In the genomic region with DNA sequence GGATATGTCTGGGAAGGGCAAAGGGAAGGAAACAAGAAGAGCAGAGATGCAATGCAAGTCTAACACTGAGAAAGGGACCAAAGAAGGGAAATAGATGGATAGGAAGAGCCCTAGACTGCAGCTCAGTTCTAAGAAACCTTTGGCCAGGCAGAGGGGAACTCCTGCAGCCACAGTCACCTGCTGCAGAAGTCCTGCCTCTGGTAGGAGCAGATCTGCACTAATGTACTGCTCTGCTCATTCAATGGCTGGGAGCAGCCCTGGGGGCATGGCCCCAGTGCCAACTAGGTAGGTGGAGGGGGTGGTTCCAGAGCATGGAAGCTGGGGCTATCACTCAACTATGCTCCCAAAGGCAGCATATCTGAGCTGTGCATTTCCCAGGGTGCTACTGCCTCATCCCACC, we compare ENCODE assay signal across 22 cellular contexts.
"Had no signal": no experiment of that assay in that cellular context is flagged by ENCODE, and none has a peak within 500 bp of the region (broad histone marks: within the 10 kb centered on the region; RNA-seq: fewer than 3 reads in every experiment).

No MANE protein-coding gene starts in this region.

- H3K27me3 ChIP-seq: MG63 had no signal

- H3K9ac ChIP-seq: SK-N-SH had no signal

- H3K9me3 ChIP-seq: MG63, SK-N-SH had no signal

- FAIRE-seq: HepG2 had no signal

- ATAC-seq: HepG2, Panc1, PC-3 had no signal

- H3K36me3 ChIP-seq: MG63 had no signal

- H3K4me3 ChIP-seq: MG63 had no signal

- H3K27ac ChIP-seq: RWPE1 had no signal

- DNase-seq: IMR-90, Karpas-422, KG1, MG63, NCI-H1092, NCI-H1105 treated with DMSO at 0.1 percent for 48 hours, NCI-H1417 treated with DMSO at 0.1 percent for 48 hours, NCI-H146, NCI-H1694 treated with DMSO at 0.1 percent for 48 hours, NCI-H1930, NCI-H2081, NCI-H2107, NCI-H2227 treated with DMSO at 0.1 percent for 48 hours, NCI-H524, NCI-H526 treated with DMSO at 0.1 percent for 48 hours, NCI-H748 treated with DMSO at 0.1 percent for 48 hours, PC-3, SHP77, SK-N-SH had no signal

- H3K4me2 ChIP-seq: SK-N-SH had no signal
